9 cellular contexts compared by ENCODE assay signal in genomic region chrX:148380614-148381561, GRCh38.
DNase-seq lines count a peak whose midpoint lies in the region; ATAC-seq, FAIRE-seq and TF ChIP-seq lines count a peak whose summit lies in the region.
"Had no signal": no experiment of that assay in that cellular context is flagged by ENCODE, and none has a peak within 500 bp of the region (broad histone marks: within the 10 kb centered on the region; RNA-seq: fewer than 3 reads in every experiment).

No MANE protein-coding gene starts in this region.

- POLR2A ChIA-PET in GM12878 (lab: Charles Lee), result no interaction called here

- peak overlapping the region; percentile 15; the same call in 1 of the 2 replicates for H3K9ac ChIP-seq in GM12878 (ENCODE audit: control insufficient read depth, insufficient read depth, low read length)

- RAD21 ChIA-PET in GM12878 (lab: Charles Lee; ENCODE audit: unreplicated experiment), result interaction anchor here (0.6 to 1.5 kb wide), 4 partner anchors 35 to 906 kb away, joined by 3 to 5 read pairs (median 3); no protein-coding TSS in a partner anchor

- no peaks in the 10 kb centered on the region for H3K27me3 ChIP-seq in GM12878 (replicated peaks in 1 of 2; ENCODE audit: control insufficient read depth in 2 of 2, insufficient read depth in 2 of 2, low read length in 1 of 2)

- H4K20me1 ChIP-seq in GM12878 (ENCODE audit: control insufficient read depth, insufficient read depth), result no peaks in the 10 kb centered on the region

- no peaks in the 10 kb centered on the region for H3K79me2 ChIP-seq in GM12878 (ENCODE audit: control insufficient read depth, insufficient read depth, low read length)

- H3K27ac ChIP-seq in GM12878 (ENCODE audit: control insufficient read depth, insufficient read depth), result peak overlapping the region; percentile 47

- TF ChIP-seq EP300 in GM12878 (IDR thresholded peaks at IDR 0.05; ENCODE audit: borderline replicate concordance in 1 of 2, control insufficient read depth in 1 of 2, low read depth in 2 of 2, low read length in 2 of 2), result 0 out of 4 replicates have a peak, but pooled peaks of 1 of the 2 experiments have one; percentile 9

- no peak for TF ChIP-seq POLR2A in GM12878 (IDR thresholded peaks at IDR 0.05; ENCODE audit: low read depth, low read length)

- WGBS in GM12878 (ENCODE audit: insufficient coverage, insufficient replicate concordance, low lambda C conversion rate, missing lambda C conversion rate), result 0% methylated on average over 9 of the region's 9 CpGs

- peak; percentile 97 for ATAC-seq in GM18870 (IDR thresholded peaks at IDR 0.05; ENCODE audit: unreplicated experiment)
- ATAC-seq in HG02973 (IDR thresholded peaks at IDR 0.05; ENCODE audit: unreplicated experiment), result peak; percentile 99
- peak; percentile 98 for ATAC-seq in GM12878

- no peaks in the 10 kb centered on the region for H3K36me3 ChIP-seq in GM12878 (ENCODE audit: control insufficient read depth in 2 of 2, insufficient read depth in 2 of 2, low read length in 1 of 2)

- peak; percentile 38 for FAIRE-seq in GM12878 (lab: Jason Lieb, UNC)
- FAIRE-seq: islet of Langerhans had no signal

- H3K9me3 ChIP-seq in GM12878 (replicated peaks; ENCODE audit: control insufficient read depth, insufficient read depth, low read length), result no peaks in the 10 kb centered on the region; the same call in 2 of the 3 replicates

- no peak for TF ChIP-seq CTCF in GM12878 (IDR thresholded peaks at IDR 0.05 in 2 of 3, conservative IDR thresholded peaks at IDR 0.05 in 1 of 3; ENCODE audit: control insufficient read depth in 2 of 3, extremely low read depth in 1 of 3, insufficient read depth in 1 of 3, low read depth in 3 of 3, low read length in 3 of 3)

- CTCF ChIA-PET in GM12878 (lab: Yijun Ruan, JAX), result no interaction called here

- intact Hi-C loops in GM12878 (cut with micrococcal nuclease; ENCODE audit: unreplicated experiment), result loop anchor here (2.0 to 10.0 kb wide), 4 partner anchors 78 to 904 kb away; no protein-coding TSS in a partner anchor

- in situ Hi-C loops in GM12878 (cut with MboI), result loop anchor here (10.0 kb wide), 1 partner anchor 456 kb away; no protein-coding TSS in a partner anchor

- peak overlapping the region; percentile 72 for H3K4me2 ChIP-seq in GM12878 (ENCODE audit: control insufficient read depth, insufficient read depth)

- SMC1A ChIA-PET in GM12878 (lab: Charles Lee; ENCODE audit: uncharacterized antibody, unreplicated experiment), result interaction anchor here (1.0 to 1.1 kb wide), 3 partner anchors 13 to 331 kb away, joined by 3 read pairs; no protein-coding TSS in a partner anchor

- DNase-seq in RPMI7951 (ENCODE audit: low read depth) (peak; percentile 61), GM12878 (ENCODE audit: low read depth, low spot score) (peak; percentile 55), NCI-H2196 treated with DMSO at 0.1 percent for 48 hours (lab: John Stamatoyannopoulos, UW; ENCODE audit: unreplicated experiment) (no peak), NCI-H524 treated with DMSO at 0.1 percent for 48 hours (lab: John Stamatoyannopoulos, UW) (no peak), C1 segment of cervical spinal cord (lab: John Stamatoyannopoulos, UW) (no peak)
- peak in 2 of 3 donors; percentile 35 to 44 for DNase-seq in stimulated activated CD4-positive, alpha-beta T cell treated with anti-CD3 and anti-CD28 coated beads, TNF-alpha, amount 100 ng/mL, for 48 hours (ENCODE audit: low read depth in 3 of 3)

- H3K4me1 ChIP-seq in GM12878 (ENCODE audit: control insufficient read depth, insufficient read depth, low read length), result peaks cover 6% of the 10 kb centered on the region; the same call in 1 of the 2 replicates

- BruUV-seq in GM12878 (replicated peaks; lab: Mats Ljungman, UMichigan), result no TSS peak

- H2AFZ ChIP-seq in GM12878 (ENCODE audit: control insufficient read depth, low read depth, low read length), result peak overlapping the region; percentile 84

- TF ChIP-seq RAD21 in GM12878 (IDR thresholded peaks at IDR 0.05; ENCODE audit: insufficient read depth, low read depth, low read length), result no peak

- H3K4me3 ChIP-seq in GM12878, result peak overlapping the region; percentile 56

TF ChIP-seq in GM12878, 131 proteins besides CTCF, POLR2A, EP300 and RAD21 (continues in another document):
- TF ChIP-seq CHD1 (IDR thresholded peaks at IDR 0.05; ENCODE audit: low read depth, low read length) (no peak), RBBP5 (conservative IDR thresholded peaks at IDR 0.05) (no peak), PKNOX1 (IDR thresholded peaks at IDR 0.05) (peak; percentile 96), MTA2 (IDR thresholded peaks at IDR 0.05; ENCODE audit: low read depth) (peak; percentile 87), MLLT1 (IDR thresholded peaks at IDR 0.05) (peak; percentile 13; the same call in 1 of the 2 replicates), NKRF (conservative IDR thresholded peaks at IDR 0.05) (no peak), ZNF592 (IDR thresholded peaks at IDR 0.05) (no peak), ZNF24 (IDR thresholded peaks at IDR 0.05) (no peak), IKZF2 (IDR thresholded peaks at IDR 0.05) (peak; percentile 29 to 30; a peak in 2 of 4 replicates)

Comparison
In these comparisons a context has a peak if more than half of its experiments do, and no peak if none do; other contexts are left out.
1. DNase-seq: peak in RPMI7951 (single experiment), GM12878 (single experiment) and stimulated activated CD4-positive, alpha-beta T cell treated with anti-CD3 and anti-CD28 coated beads, TNF-alpha, amount 100 ng/mL, for 48 hours (2 of 3); none in NCI-H2196 treated with DMSO at 0.1 percent for 48 hours (single experiment), NCI-H524 treated with DMSO at 0.1 percent for 48 hours (single experiment) and C1 segment of cervical spinal cord (0 of 14).
2. Peak in every context shown above with its lines, with median percentiles within 50 percentile points of each other: ATAC-seq.